Comparison of ENCODE assay signal across 13 cellular contexts in the genomic region with DNA sequence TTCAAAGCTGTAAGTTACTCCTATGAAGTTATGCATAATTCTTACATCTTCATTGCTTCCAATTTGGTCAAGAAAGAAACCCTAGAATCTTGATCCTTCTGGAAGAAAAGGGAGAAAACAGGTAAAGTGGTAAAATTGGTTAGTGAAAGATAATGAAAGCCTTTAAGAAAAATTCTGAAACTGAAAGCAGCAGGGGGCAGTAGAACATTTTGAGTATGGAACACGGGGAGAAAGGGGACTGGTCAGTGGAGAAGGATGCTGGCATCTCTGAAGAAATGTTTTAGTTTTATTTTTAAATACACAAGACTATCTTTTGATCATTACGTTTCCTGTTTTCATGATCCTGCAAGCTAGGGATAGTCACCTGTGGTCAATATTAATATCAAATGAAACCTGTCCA. TPM values are rescaled to one million over a fixed set of nuclear protein-coding genes. Genes with fewer than 3 reads are reported as not detected.
DNase-seq lines count a peak whose midpoint lies in the region; ATAC-seq and TF ChIP-seq lines count a peak whose summit lies in the region.
"Had no signal": no experiment of that assay in that cellular context is flagged by ENCODE, and none has a peak within 500 bp of the region (broad histone marks: within the 10 kb centered on the region; RNA-seq: fewer than 3 reads in every experiment).

No MANE protein-coding gene starts in this region.

- H3K4me1 ChIP-seq in BE2C = no peaks in the 10 kb centered on the region
- no peaks in the 10 kb centered on the region for H3K4me1 ChIP-seq in MM.1S (ENCODE audit: low read length)
- H3K4me1 ChIP-seq: suprapubic skin had no signal

- no peaks in the 10 kb centered on the region for H3K27me3 ChIP-seq in BE2C
- no peaks in the 10 kb centered on the region for H3K27me3 ChIP-seq in MM.1S (replicated peaks; ENCODE audit: insufficient read depth, low read length)
- H3K27me3 ChIP-seq in WERI-Rb-1 (ENCODE audit: insufficient read depth, low read depth, severe bottlenecking) = no peaks in the 10 kb centered on the region
- H3K27me3 ChIP-seq: suprapubic skin had no signal

- no peaks in the 10 kb centered on the region for H3K27me3 Mint-ChIP-seq in activated naive CD4-positive, alpha-beta T cell treated with anti-CD3 and anti-CD28 coated beads for 36 hours (ENCODE audit: low read depth)

- no peak overlapping the region for H3K27ac Mint-ChIP-seq in activated naive CD4-positive, alpha-beta T cell treated with anti-CD3 and anti-CD28 coated beads for 36 hours
- H3K27ac Mint-ChIP-seq: T-helper 2 cell treated with Interferon-gamma antibody and Interleukin-4, amounts not matched to agents 5 μg/mL and 100 μg/mL, for 36 hours had no signal

- no peak overlapping the region for H3K9ac ChIP-seq in MM.1S (ENCODE audit: low read length)

- H3K36me3 ChIP-seq in BE2C = no peaks in the 10 kb centered on the region
- no peaks in the 10 kb centered on the region for H3K36me3 ChIP-seq in MM.1S (replicated peaks; ENCODE audit: insufficient read depth, low read length)
- H3K36me3 ChIP-seq in WERI-Rb-1 = no peaks in the 10 kb centered on the region
- H3K36me3 ChIP-seq: suprapubic skin had no signal

- in situ Hi-C loops in G401 (cut with HindIII; ENCODE audit: low sequenced_read_pairs) = no loop called here

- no peak overlapping the region for H3K4me3 Mint-ChIP-seq in activated naive CD4-positive, alpha-beta T cell treated with anti-CD3 and anti-CD28 coated beads for 36 hours
- H3K4me3 Mint-ChIP-seq: T-helper 2 cell treated with Interferon-gamma antibody and Interleukin-4, amounts not matched to agents 5 μg/mL and 100 μg/mL, for 36 hours had no signal

- CTCF ChIA-PET in activated naive CD4-positive, alpha-beta T cell treated with anti-CD3 and anti-CD28 coated beads for 36 hours (lab: Charles Lee) = no interaction called here

- DNase-seq in BE2C (peak; percentile 9), MM.1S (peak; percentile 41), WERI-Rb-1 (peak; percentile 35), iris pigment epithelial cell (ENCODE audit: low read depth) (peak; percentile 67), G401 (ENCODE audit: low spot score) (no peak)
- no peak for DNase-seq in activated effector memory CD4-positive, alpha-beta T cell treated with Interleukin-2 at 50 U/mL for 16 hours
- no peak for DNase-seq in activated naive CD4-positive, alpha-beta T cell treated with anti-CD3 and anti-CD28 coated beads for 36 hours
- DNase-seq: erythroblast, GF-D8, NCI-H2171 treated with DMSO at 0.1 percent for 48 hours had no signal

- H3K4me1 Mint-ChIP-seq in activated naive CD4-positive, alpha-beta T cell treated with anti-CD3 and anti-CD28 coated beads for 36 hours (ENCODE audit: low read depth) = no peaks in the 10 kb centered on the region

- H4K20me1 ChIP-seq in MM.1S (ENCODE audit: insufficient read depth, low read length) = no peaks in the 10 kb centered on the region

- no peak overlapping the region for H3K27ac ChIP-seq in MM.1S (ENCODE audit: low read length)
- no peak overlapping the region for H3K27ac ChIP-seq in WERI-Rb-1
- H3K27ac ChIP-seq: suprapubic skin had no signal

- no peak for ATAC-seq in GM19328 (IDR thresholded peaks at IDR 0.05; ENCODE audit: unreplicated experiment)

- H3K9me3 Mint-ChIP-seq in activated naive CD4-positive, alpha-beta T cell treated with anti-CD3 and anti-CD28 coated beads for 36 hours = no peaks in the 10 kb centered on the region
- H3K9me3 Mint-ChIP-seq: T-helper 2 cell treated with Interferon-gamma antibody and Interleukin-4, amounts not matched to agents 5 μg/mL and 100 μg/mL, for 36 hours had no signal

- H3K4me3 ChIP-seq in BE2C (ENCODE audit: low read depth, low read length) (no peak overlapping the region), MM.1S (ENCODE audit: low read length) (no peak overlapping the region), WERI-Rb-1 (ENCODE audit: low read depth, low read length) (no peak overlapping the region)
- H3K4me3 ChIP-seq: suprapubic skin had no signal

- intact Hi-C loops in activated naive CD4-positive, alpha-beta T cell treated with anti-CD3 and anti-CD28 coated beads for 36 hours (cut with micrococcal nuclease) = no loop called here

- H3K9me3 ChIP-seq in BE2C (no peaks in the 10 kb centered on the region), MM.1S (replicated peaks; ENCODE audit: insufficient read depth, low read length) (no peaks in the 10 kb centered on the region), WERI-Rb-1 (ENCODE audit: severe bottlenecking) (no peaks in the 10 kb centered on the region)
- H3K9me3 ChIP-seq: suprapubic skin had no signal

- no peaks in the 10 kb centered on the region for H3K36me3 Mint-ChIP-seq in activated naive CD4-positive, alpha-beta T cell treated with anti-CD3 and anti-CD28 coated beads for 36 hours (ENCODE audit: low read depth)

- peak overlapping the region; percentile 7; the same call in 1 of the 2 replicates for H3K4me2 ChIP-seq in MM.1S (ENCODE audit: low read depth, low read length)

- no peaks in the 10 kb centered on the region for H3K79me2 ChIP-seq in MM.1S (ENCODE audit: low read length)

- no peaks in the 10 kb centered on the region for H3K9me2 ChIP-seq in MM.1S (replicated peaks; ENCODE audit: insufficient read depth, low read length)

- no peak overlapping the region for H2AFZ ChIP-seq in MM.1S (ENCODE audit: low read length)

- TF ChIP-seq CTCF in BE2C (IDR thresholded peaks at IDR 0.05; ENCODE audit: low read depth, low read length) (peak; percentile 40), MM.1S (IDR thresholded peaks at IDR 0.05; ENCODE audit: low read length) (peak; percentile 47), WERI-Rb-1 (IDR thresholded peaks at IDR 0.05; ENCODE audit: low read depth, low read length) (peak; percentile 30; the same call in 1 of the 2 replicates)

- H3F3A ChIP-seq in MM.1S (ENCODE audit: insufficient read depth, low read length) = no peaks in the 10 kb centered on the region

RNA-seq across cellular contexts. Expression of a gene that starts 54.3 kb away (rescaled TPM):
- 1.2 TPM for polyA plus RNA-seq in BE2C (2012; ENCODE audit: insufficient read depth, insufficient read length, low read depth)
- not detected in 2 replicates for total RNA-seq in G401 (2014; rRNA removed; shearing (Covaris generic))
- total RNA-seq in activated naive CD4-positive, alpha-beta T cell treated with anti-CD3 and anti-CD28 coated beads for 36 hours = not detected

Comparison
In these comparisons a context has a peak if more than half of its experiments do, and no peak if none do; other contexts are left out.
1. DNase-seq: peak in BE2C (single experiment), MM.1S (single experiment), WERI-Rb-1 (single experiment) and iris pigment epithelial cell (single experiment); none in G401 (single experiment), activated effector memory CD4-positive, alpha-beta T cell treated with Interleukin-2 at 50 U/mL for 16 hours (single experiment) and activated naive CD4-positive, alpha-beta T cell treated with anti-CD3 and anti-CD28 coated beads for 36 hours (single experiment).
2. Peak in every context shown above with its lines, with median percentiles within 50 percentile points of each other: CTCF ChIP-seq.